Comparison of ENCODE assay signal across 1 cellular context in the genomic region with DNA sequence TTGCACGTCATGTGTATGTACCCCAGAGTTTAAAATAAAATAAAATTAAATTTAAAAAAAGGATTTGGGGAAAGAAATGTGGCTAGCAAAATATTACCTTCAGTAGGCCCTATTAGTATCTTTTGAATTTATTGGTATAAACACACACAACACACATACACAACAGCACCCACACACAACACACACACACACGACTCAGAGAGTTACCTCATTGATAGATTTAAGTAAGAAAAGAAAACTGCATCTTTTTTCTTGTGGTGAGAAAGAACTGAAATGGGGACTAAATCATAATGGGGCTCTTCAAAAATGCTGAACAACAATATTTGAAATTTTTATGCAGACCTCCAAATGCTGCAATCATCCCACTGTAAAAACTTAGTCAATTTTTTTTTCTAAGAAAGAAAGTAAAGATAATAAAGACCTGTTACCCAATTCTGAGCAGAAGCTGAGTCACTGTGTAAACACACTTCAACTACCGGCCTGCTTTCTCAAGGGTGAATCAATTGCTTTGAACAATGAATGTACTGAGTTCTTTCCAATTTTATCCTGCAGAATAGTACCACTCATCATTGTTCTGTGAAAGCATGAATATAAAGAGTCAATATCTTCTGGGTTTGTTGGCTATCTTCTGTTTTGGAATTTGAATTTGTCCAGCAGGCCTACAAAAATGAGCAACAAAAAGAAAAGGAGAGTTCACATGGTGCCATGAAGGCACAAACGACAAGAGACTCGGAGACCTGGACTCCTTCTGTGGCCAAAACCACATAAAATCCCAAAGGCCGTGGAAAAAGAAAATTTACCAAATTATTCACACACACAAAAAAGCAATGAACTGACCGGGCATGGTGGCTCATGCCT.
TF ChIP-seq lines count a peak whose summit lies in the region.

No MANE protein-coding gene starts in this region.

TF ChIP-seq in K562, 482 proteins besides CTCF, POLR2A, EP300 and RAD21 (continued from another document and continues in another):
- TF ChIP-seq PHF20 (IDR thresholded peaks at IDR 0.05; ENCODE audit: partially characterized antibody), result no peak
- TF ChIP-seq ARNT (IDR thresholded peaks at IDR 0.05), result 0 out of 4 replicates have a peak, but pooled peaks of 1 of the 2 experiments have one; percentile 47
- no peak for TF ChIP-seq SP2 (IDR thresholded peaks at IDR 0.05; ENCODE audit: extremely low read depth, low read depth, low read length, poor library complexity, severe bottlenecking)
- TF ChIP-seq ATF7 (IDR thresholded peaks at IDR 0.05), result peak; percentile 57
- no peak for TF ChIP-seq HLTF (IDR thresholded peaks at IDR 0.05)
- no peak for TF ChIP-seq MTA2 (IDR thresholded peaks at IDR 0.05; ENCODE audit: low read depth)
- TF ChIP-seq POLR2G (IDR thresholded peaks at IDR 0.05; ENCODE audit: low read depth, low read length), result no peak
- peak; percentile 65; the same call in 1 of the 2 replicates for TF ChIP-seq BACH1 (tag; IDR thresholded peaks at IDR 0.05)
- TF ChIP-seq RB1 (IDR thresholded peaks at IDR 0.05; ENCODE audit: low read depth), result no peak
- no peak for TF ChIP-seq ZNF785 (CRISPR knock-in tag; IDR thresholded peaks at IDR 0.05)
- peak; percentile 24; the same call in 1 of the 2 replicates for TF ChIP-seq VEZF1 (CRISPR knock-in tag; IDR thresholded peaks at IDR 0.05)
- TF ChIP-seq NCOA1 (IDR thresholded peaks at IDR 0.05; ENCODE audit: low read depth), result no peak
- TF ChIP-seq PHB (CRISPR knock-in tag; IDR thresholded peaks at IDR 0.05), result no peak
- peak; percentile 82 for TF ChIP-seq JUN (IDR thresholded peaks at IDR 0.05; ENCODE audit: borderline replicate concordance, low read depth, low read length)
- no peak for TF ChIP-seq JUN (CRISPR knock-in tag; IDR thresholded peaks at IDR 0.05; ENCODE audit: borderline replicate concordance)
- no peak for TF ChIP-seq SUPT5H (IDR thresholded peaks at IDR 0.05)
- TF ChIP-seq, protein P1, sequence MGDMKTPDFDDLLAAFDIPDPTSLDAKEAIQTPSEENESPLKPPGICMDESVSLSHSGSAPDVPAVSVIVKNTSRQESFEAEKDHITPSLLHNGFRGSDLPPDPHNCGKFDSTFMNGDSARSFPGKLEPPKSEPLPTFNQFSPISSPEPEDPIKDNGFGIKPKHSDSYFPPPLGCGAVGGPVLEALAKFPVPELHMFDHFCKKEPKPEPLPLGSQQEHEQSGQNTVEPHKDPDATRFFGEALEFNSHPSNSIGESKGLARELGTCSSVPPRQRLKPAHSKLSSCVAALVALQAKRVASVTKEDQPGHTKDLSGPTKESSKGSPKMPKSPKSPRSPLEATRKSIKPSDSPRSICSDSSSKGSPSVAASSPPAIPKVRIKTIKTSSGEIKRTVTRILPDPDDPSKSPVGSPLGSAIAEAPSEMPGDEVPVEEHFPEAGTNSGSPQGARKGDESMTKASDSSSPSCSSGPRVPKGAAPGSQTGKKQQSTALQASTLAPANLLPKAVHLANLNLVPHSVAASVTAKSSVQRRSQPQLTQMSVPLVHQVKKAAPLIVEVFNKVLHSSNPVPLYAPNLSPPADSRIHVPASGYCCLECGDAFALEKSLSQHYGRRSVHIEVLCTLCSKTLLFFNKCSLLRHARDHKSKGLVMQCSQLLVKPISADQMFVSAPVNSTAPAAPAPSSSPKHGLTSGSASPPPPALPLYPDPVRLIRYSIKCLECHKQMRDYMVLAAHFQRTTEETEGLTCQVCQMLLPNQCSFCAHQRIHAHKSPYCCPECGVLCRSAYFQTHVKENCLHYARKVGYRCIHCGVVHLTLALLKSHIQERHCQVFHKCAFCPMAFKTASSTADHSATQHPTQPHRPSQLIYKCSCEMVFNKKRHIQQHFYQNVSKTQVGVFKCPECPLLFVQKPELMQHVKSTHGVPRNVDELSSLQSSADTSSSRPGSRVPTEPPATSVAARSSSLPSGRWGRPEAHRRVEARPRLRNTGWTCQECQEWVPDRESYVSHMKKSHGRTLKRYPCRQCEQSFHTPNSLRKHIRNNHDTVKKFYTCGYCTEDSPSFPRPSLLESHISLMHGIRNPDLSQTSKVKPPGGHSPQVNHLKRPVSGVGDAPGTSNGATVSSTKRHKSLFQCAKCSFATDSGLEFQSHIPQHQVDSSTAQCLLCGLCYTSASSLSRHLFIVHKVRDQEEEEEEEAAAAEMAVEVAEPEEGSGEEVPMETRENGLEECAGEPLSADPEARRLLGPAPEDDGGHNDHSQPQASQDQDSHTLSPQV (IDR thresholded peaks at IDR 0.05), result peak; percentile 75
- no peak for TF ChIP-seq NFXL1 (CRISPR knock-in tag; IDR thresholded peaks at IDR 0.05)
- no peak for TF ChIP-seq ZNF134 (CRISPR knock-in tag; conservative IDR thresholded peaks at IDR 0.05)
- TF ChIP-seq RBBP5 (IDR thresholded peaks at IDR 0.05; ENCODE audit: borderline replicate concordance, insufficient read depth, low read length, poor library complexity, severe bottlenecking), result peak; percentile 37
- no peak for TF ChIP-seq ZNF696 (CRISPR knock-in tag; conservative IDR thresholded peaks at IDR 0.05)
- TF ChIP-seq ZNF384 (IDR thresholded peaks at IDR 0.05; ENCODE audit: low read depth, low read length), result peak; percentile 79
- TF ChIP-seq MCM2 (IDR thresholded peaks at IDR 0.05; ENCODE audit: low read depth), result no peak
- no peak for TF ChIP-seq ZNF121 (CRISPR knock-in tag; conservative IDR thresholded peaks at IDR 0.05)
- TF ChIP-seq PTRF (tag; IDR thresholded peaks at IDR 0.05), result no peak
- no peak for TF ChIP-seq XRCC4 (IDR thresholded peaks at IDR 0.05; ENCODE audit: extremely low read depth, insufficient read depth, insufficient read length)
- TF ChIP-seq, protein P2, sequence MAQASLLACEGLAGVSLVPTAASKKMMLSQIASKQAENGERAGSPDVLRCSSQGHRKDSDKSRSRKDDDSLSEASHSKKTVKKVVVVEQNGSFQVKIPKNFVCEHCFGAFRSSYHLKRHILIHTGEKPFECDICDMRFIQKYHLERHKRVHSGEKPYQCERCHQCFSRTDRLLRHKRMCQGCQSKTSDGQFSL (CRISPR knock-in tag; IDR thresholded peaks at IDR 0.05), result no peak
- TF ChIP-seq, protein P2 (tag; IDR thresholded peaks at IDR 0.05), result 0 out of 4 replicates have a peak, but pooled peaks of 1 of the 2 experiments have one; percentile 54
- no peak for TF ChIP-seq REST (CRISPR knock-in tag; IDR thresholded peaks at IDR 0.05; ENCODE audit: low read depth)
- TF ChIP-seq MGA (IDR thresholded peaks at IDR 0.05), result peak; percentile 20; the same call in 1 of the 2 replicates
- TF ChIP-seq ZNF445 (CRISPR knock-in tag; IDR thresholded peaks at IDR 0.05; ENCODE audit: low read depth), result no peak
- TF ChIP-seq JUND (IDR thresholded peaks at IDR 0.05; ENCODE audit: borderline replicate concordance, low read depth, low read length), result peak; percentile 98
- peak; percentile 97; the same call in 2 of the 3 replicates for TF ChIP-seq JUND (tag; IDR thresholded peaks at IDR 0.05; ENCODE audit: borderline replicate concordance, low read depth, low read length)
- 0 out of 2 replicates have a peak, but pooled peaks have one; percentile 37 for TF ChIP-seq RNF2 (IDR thresholded peaks at IDR 0.05)
- no peak for TF ChIP-seq NONO (IDR thresholded peaks at IDR 0.05; ENCODE audit: low read depth in 2 of 2, low read length in 1 of 2)
- TF ChIP-seq HNRNPH1 (optimal IDR thresholded peaks at IDR 0.05; ENCODE audit: low read depth, low read length), result no peak
